ENCODE assay signal across 1 cellular context in genomic region chr16:89925596-89926079, GRCh38.
TF ChIP-seq lines count a peak whose summit lies in the region.

No MANE protein-coding gene starts in this region.

TF ChIP-seq in GM12878, 131 proteins besides CTCF, POLR2A, EP300 and RAD21:
- 0 out of 4 replicates have a peak, but pooled peaks of 1 of the 2 experiments have one; percentile 2 for TF ChIP-seq BHLHE40 (IDR thresholded peaks at IDR 0.05; ENCODE audit: borderline replicate concordance in 1 of 2, low read depth in 2 of 2, low read length in 1 of 2)
- TF ChIP-seq NR2F1 (conservative IDR thresholded peaks at IDR 0.05), result no peak
- TF ChIP-seq NFXL1 (IDR thresholded peaks at IDR 0.05; ENCODE audit: borderline replicate concordance), result no peak
